ENCODE assay signal across 8 cellular contexts in genomic region chr17:43673516-43674323, GRCh38. TPM values are rescaled to one million over a fixed set of nuclear protein-coding genes. Genes with fewer than 3 reads are reported as not detected.
A peak's percentile ranks its signal among the peaks of the same experiment; 100 is the strongest.
DNase-seq lines count a peak whose midpoint lies in the region; ATAC-seq and TF ChIP-seq lines count a peak whose summit lies in the region.

No MANE protein-coding gene starts in this region.

- no peaks in the 10 kb centered on the region for H3K9me3 ChIP-seq in mesenchymal stem cell (ENCODE audit: control insufficient read depth, low read length)

- WGBS in mesenchymal stem cell = 54% methylated on average over 14 of the region's 14 CpGs

- H3K4me1 ChIP-seq in mesenchymal stem cell (ENCODE audit: control insufficient read depth, insufficient read depth, low read depth, low read length) = peaks cover 21% of the 10 kb centered on the region

- H2BK5ac ChIP-seq in mesenchymal stem cell (ENCODE audit: low read depth, low read length, poor library complexity, severe bottlenecking) = no peak overlapping the region

- no peak overlapping the region for H4K8ac ChIP-seq in mesenchymal stem cell (ENCODE audit: low read length)

- no peak overlapping the region for H3K4me3 ChIP-seq in AG09309 (ENCODE audit: control insufficient read depth, low read depth, low read length)
- H3K4me3 ChIP-seq in mesenchymal stem cell (ENCODE audit: insufficient read depth in 1 of 2, low read depth in 1 of 2, low read length in 2 of 2) = no peak overlapping the region

- no peaks in the 10 kb centered on the region for H3K9me3 Mint-ChIP-seq in activated CD4-positive, alpha-beta memory T cell treated with anti-CD3 and anti-CD28 coated beads, Interleukin-2, amount 10 ng/mL, durations not matched to agents 7 days and 5 days

- DNase-seq in AG09309 (ENCODE audit: low read depth) (no peak), GM19240 (ENCODE audit: insufficient read length, low spot score) (peak; percentile 51), NCI-H748 (lab: John Stamatoyannopoulos, UW; ENCODE audit: unreplicated experiment) (peak; percentile 62), mesenchymal stem cell (peak; percentile 69)
- DNase-seq in activated CD4-positive, alpha-beta memory T cell treated with anti-CD3 and anti-CD28 coated beads, Interleukin-2, amount 10 ng/mL, durations not matched to agents 7 days and 5 days = peak; percentile 79
- DNase-seq in effector CD8-positive, alpha-beta T cell (lab: John Stamatoyannopoulos, UW) = peak; percentile 39
- DNase-seq in stimulated activated CD8-positive, alpha-beta memory T cell treated with anti-CD3 and anti-CD28 coated beads, Interleukin-2, amount 100 ng/mL, for 48 hours (ENCODE audit: low read depth in 2 of 2) = peak; percentile 54 to 73

- no peak for ATAC-seq in HG03354 (IDR thresholded peaks at IDR 0.05; ENCODE audit: poor library complexity, severe bottlenecking, unreplicated experiment)

- CTCF ChIA-PET in activated CD4-positive, alpha-beta memory T cell treated with anti-CD3 and anti-CD28 coated beads, Interleukin-2, amount 10 ng/mL, durations not matched to agents 7 days and 5 days (lab: Charles Lee) = interaction anchor here (0.6 to 4.9 kb wide), 30 partner anchors 9 to 330 kb away, joined by 3 to 21 read pairs (median 4); partner anchors contain the start of genes ETV4 and MEOX1

- no peak overlapping the region for H3K9ac ChIP-seq in mesenchymal stem cell (ENCODE audit: low read length)

- no peak overlapping the region for H3K4me2 ChIP-seq in mesenchymal stem cell (ENCODE audit: low read length, poor library complexity, severe bottlenecking)

- no peak overlapping the region for H4K91ac ChIP-seq in mesenchymal stem cell (ENCODE audit: low read length)

- H3K27ac ChIP-seq in mesenchymal stem cell (ENCODE audit: low read length, poor library complexity, severe bottlenecking) = no peak overlapping the region

- peak overlapping the region in 1 of 2 experiments; percentile 61 for H2BK12ac ChIP-seq in mesenchymal stem cell (ENCODE audit: low read length in 2 of 2)

- no peak overlapping the region for H3K14ac ChIP-seq in mesenchymal stem cell (ENCODE audit: low read length in 2 of 2)

- no peak overlapping the region for H2BK120ac ChIP-seq in mesenchymal stem cell (ENCODE audit: low read depth, low read length)

- H3K27me3 Mint-ChIP-seq in activated CD4-positive, alpha-beta memory T cell treated with anti-CD3 and anti-CD28 coated beads, Interleukin-2, amount 10 ng/mL, durations not matched to agents 7 days and 5 days = peaks cover 2% of the 10 kb centered on the region

- H2AK5ac ChIP-seq in mesenchymal stem cell (ENCODE audit: low read length, severe bottlenecking) = no peak overlapping the region

- no peak overlapping the region for H3K4ac ChIP-seq in mesenchymal stem cell (ENCODE audit: low read depth in 1 of 2, low read length in 2 of 2)

- peak; percentile 97 for TF ChIP-seq CTCF in AG09309 (IDR thresholded peaks at IDR 0.05; ENCODE audit: control insufficient read depth, insufficient read depth, low read depth, low read length, missing control alignments)

- H2AFZ ChIP-seq in mesenchymal stem cell (ENCODE audit: low read depth, low read length) = no peak overlapping the region

- POLR2A ChIA-PET in activated CD4-positive, alpha-beta memory T cell treated with anti-CD3 and anti-CD28 coated beads, Interleukin-2, amount 10 ng/mL, durations not matched to agents 7 days and 5 days (lab: Charles Lee) = interaction anchor here (1.1 to 2.0 kb wide), 2 partner anchors 14 to 97 kb away, joined by 6 read pairs; no protein-coding TSS in a partner anchor

- H3K4me3 Mint-ChIP-seq in activated CD4-positive, alpha-beta memory T cell treated with anti-CD3 and anti-CD28 coated beads, Interleukin-2, amount 10 ng/mL, durations not matched to agents 7 days and 5 days = no peak overlapping the region

- no peaks in the 10 kb centered on the region for H3K36me3 Mint-ChIP-seq in activated CD4-positive, alpha-beta memory T cell treated with anti-CD3 and anti-CD28 coated beads, Interleukin-2, amount 10 ng/mL, durations not matched to agents 7 days and 5 days (ENCODE audit: low read depth)

- H3K23ac ChIP-seq in mesenchymal stem cell (ENCODE audit: low read length in 2 of 2) = no peak overlapping the region

- no peaks in the 10 kb centered on the region for H3K36me3 ChIP-seq in mesenchymal stem cell (ENCODE audit: control insufficient read depth in 1 of 2, insufficient read depth in 2 of 2, low read depth in 1 of 2, low read length in 2 of 2)

- no peak overlapping the region for H3K18ac ChIP-seq in mesenchymal stem cell (ENCODE audit: low read depth in 1 of 2, low read length in 2 of 2)

- H3K4me1 Mint-ChIP-seq in activated CD4-positive, alpha-beta memory T cell treated with anti-CD3 and anti-CD28 coated beads, Interleukin-2, amount 10 ng/mL, durations not matched to agents 7 days and 5 days = peaks cover 34% of the 10 kb centered on the region

- H2BK15ac ChIP-seq in mesenchymal stem cell (ENCODE audit: low read depth, poor library complexity, severe bottlenecking) = no peak overlapping the region

- peaks cover 24 to 56% of the 10 kb centered on the region in 2 experiments for H3K27me3 ChIP-seq in mesenchymal stem cell (ENCODE audit: control insufficient read depth in 1 of 2, insufficient read depth in 1 of 2, low read length in 2 of 2)

- no peaks in the 10 kb centered on the region for H3K79me1 ChIP-seq in mesenchymal stem cell (replicated peaks; ENCODE audit: low read length, poor library complexity, severe bottlenecking)

- H3K27ac Mint-ChIP-seq in activated CD4-positive, alpha-beta memory T cell treated with anti-CD3 and anti-CD28 coated beads, Interleukin-2, amount 10 ng/mL, durations not matched to agents 7 days and 5 days = no peak overlapping the region

RNA-seq across cellular contexts. Expression of gene MEOX1, which starts 12.0 kb away (rescaled TPM):
- total RNA-seq in activated CD4-positive, alpha-beta memory T cell treated with anti-CD3 and anti-CD28 coated beads, Interleukin-2, amount 10 ng/mL, durations not matched to agents 7 days and 5 days = 1 to 10 TPM; 4.2 to 4.7 TPM
- polyA plus RNA-seq in mesenchymal stem cell (2013, experiment 1 of 2) = not detected
- not detected for polyA plus RNA-seq in mesenchymal stem cell (2013, experiment 2 of 2)
